ENCODE assay signal across 8 cellular contexts in genomic region chr14:73785336-73785833, GRCh38.
DNase-seq lines count a peak whose midpoint lies in the region; ATAC-seq and TF ChIP-seq lines count a peak whose summit lies in the region.

No MANE protein-coding gene starts in this region.

- ATAC-seq in GM18498 (IDR thresholded peaks at IDR 0.05; ENCODE audit: unreplicated experiment) (no peak), GM19035 (IDR thresholded peaks at IDR 0.05; ENCODE audit: unreplicated experiment) (no peak)

- H3K4me2 ChIP-seq in GM23248 (ENCODE audit: unreplicated experiment) = peak overlapping the region; percentile 99

- TF ChIP-seq CTCF in BE2C (IDR thresholded peaks at IDR 0.05; ENCODE audit: low read depth, low read length) (no peak), nephron (IDR thresholded peaks at IDR 0.05; ENCODE audit: unreplicated experiment in 3 of 3) (no peak)

- 1 to 2% methylated on average over 8 of the region's 8 CpGs for WGBS in GM23248 (ENCODE audit: low coverage in 1 of 2, low lambda C conversion rate in 2 of 2, missing lambda C conversion rate in 2 of 2), 2 experiments
- 2 to 6% methylated on average over 8 of the region's 8 CpGs for WGBS in esophagus, 2 donors

- H3K4me3 Mint-ChIP-seq in nephron = peak overlapping the region; percentile 89 to 95 (median 91)

- peak overlapping the region; percentile 97 for H3K9ac ChIP-seq in GM23248

- H3K4me1 Mint-ChIP-seq in nephron = peaks cover 81% of the 10 kb centered on the region

- peaks cover 49% of the 10 kb centered on the region for H3K79me2 ChIP-seq in GM23248 (ENCODE audit: insufficient read depth)

- H3K4me1 ChIP-seq in BE2C (peaks cover 5% of the 10 kb centered on the region; the same call in 1 of the 2 replicates), GM23248 (ENCODE audit: insufficient read depth) (peaks cover 41% of the 10 kb centered on the region), SJSA1 (replicated peaks) (peaks cover 58% of the 10 kb centered on the region), esophagus (ENCODE audit: control insufficient read depth in 2 of 2, insufficient read depth in 2 of 2, low read length in 1 of 2) (peaks cover 7 to 20% of the 10 kb centered on the region in 2 donors)

- H3F3A ChIP-seq in GM23248 (ENCODE audit: insufficient read depth) = peaks cover 57% of the 10 kb centered on the region

- no peaks in the 10 kb centered on the region for H3K9me2 ChIP-seq in GM23248 (ENCODE audit: insufficient read depth)

- H4K20me1 ChIP-seq in GM23248 (ENCODE audit: insufficient read depth) = no peaks in the 10 kb centered on the region

- peak overlapping the region; percentile 97 to 99 (median 98) for H3K27ac Mint-ChIP-seq in nephron

- peak overlapping the region; percentile 99 for H3K27ac ChIP-seq in GM23248
- peak overlapping the region; percentile 69 for H3K27ac ChIP-seq in SJSA1
- H3K27ac ChIP-seq in esophagus (ENCODE audit: low read depth in 2 of 2, low read length in 1 of 2) = peak overlapping the region; percentile 88 to 98

- no peaks in the 10 kb centered on the region for H3K9me3 Mint-ChIP-seq in nephron

- no peaks in the 10 kb centered on the region for H3K36me3 ChIP-seq in BE2C
- no peaks in the 10 kb centered on the region; the same call in 1 of the 2 replicates for H3K36me3 ChIP-seq in GM23248 (ENCODE audit: low read depth)
- H3K36me3 ChIP-seq in SJSA1 = peaks cover 9% of the 10 kb centered on the region; the same call in 1 of the 2 replicates
- H3K36me3 ChIP-seq in esophagus (ENCODE audit: control insufficient read depth in 2 of 2, insufficient read depth in 2 of 2, low read length in 1 of 2) = peaks cover 0 to 5% of the 10 kb centered on the region in 2 donors

- peak; percentile 45 for DNase-seq in BE2C
- DNase-seq in GM23248 = peak; percentile 88
- DNase-seq in SJSA1 (ENCODE audit: low read depth in 1 of 2, low spot score in 2 of 2) = peak; percentile 78 to 88
- no peak for DNase-seq in pons (ENCODE audit: low spot score)

- no peaks in the 10 kb centered on the region for H3K27me3 ChIP-seq in BE2C
- no peaks in the 10 kb centered on the region for H3K27me3 ChIP-seq in GM23248 (replicated peaks; ENCODE audit: insufficient read depth)
- H3K27me3 ChIP-seq in SJSA1 (replicated peaks) = no peaks in the 10 kb centered on the region
- no peaks in the 10 kb centered on the region for H3K27me3 ChIP-seq in esophagus (ENCODE audit: control insufficient read depth in 1 of 2, insufficient read depth in 2 of 2, low read length in 2 of 2)

- no peaks in the 10 kb centered on the region for H3K27me3 Mint-ChIP-seq in nephron (ENCODE audit: low read depth)

- peak overlapping the region; percentile 82 for H3K4me3 ChIP-seq in BE2C (ENCODE audit: low read depth, low read length)
- H3K4me3 ChIP-seq in GM23248 = peak overlapping the region; percentile 82
- H3K4me3 ChIP-seq in SJSA1 = peak overlapping the region; percentile 85
- peak overlapping the region; percentile 74 to 79 for H3K4me3 ChIP-seq in esophagus (ENCODE audit: low read depth in 1 of 2, low read length in 2 of 2)

- in situ Hi-C loops in GM23248 (cut with MboI) = no loop called here

- peaks cover 2% of the 10 kb centered on the region for H3K36me3 Mint-ChIP-seq in nephron (ENCODE audit: low read depth)

- peak overlapping the region; percentile 68 for H2AFZ ChIP-seq in GM23248

- H3K9me3 ChIP-seq in BE2C = no peaks in the 10 kb centered on the region
- no peaks in the 10 kb centered on the region for H3K9me3 ChIP-seq in GM23248 (ENCODE audit: low read depth)
- H3K9me3 ChIP-seq in SJSA1 (replicated peaks) = no peaks in the 10 kb centered on the region
- H3K9me3 ChIP-seq in esophagus (ENCODE audit: control insufficient read depth in 2 of 2, insufficient read depth in 1 of 2, low read depth in 1 of 2, low read length in 1 of 2) = no peaks in the 10 kb centered on the region
